In the genomic region with DNA sequence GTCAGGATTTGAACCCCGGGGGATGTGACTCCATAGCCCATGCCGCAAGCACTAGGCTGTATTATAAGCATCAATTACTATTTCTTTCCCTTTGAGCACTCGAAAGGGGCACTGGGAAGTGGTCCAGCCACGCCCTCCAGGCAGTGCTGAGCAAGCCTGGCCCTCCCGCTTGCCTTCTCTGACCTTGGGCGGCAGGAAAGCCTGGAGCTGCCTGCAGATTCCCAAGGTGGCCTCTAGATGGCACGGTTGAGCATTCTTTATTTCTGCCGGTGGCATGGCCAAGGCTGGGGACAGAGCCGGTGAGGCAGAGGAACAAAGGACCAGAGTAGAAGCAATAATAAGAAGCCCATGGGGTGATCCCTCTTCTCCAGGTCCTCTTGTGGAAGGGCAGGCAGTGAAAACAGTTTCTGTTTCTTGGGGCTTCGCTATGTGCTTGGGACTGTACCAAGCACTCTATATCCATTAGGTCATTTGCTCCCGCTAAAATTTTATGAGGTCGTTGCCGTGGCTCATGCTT, we compare ENCODE assay signal across 8 cellular contexts. TPM values are rescaled to one million over a fixed set of nuclear protein-coding genes. Genes with fewer than 3 reads are reported as not detected.
DNase-seq lines count a peak whose midpoint lies in the region; ATAC-seq and TF ChIP-seq lines count a peak whose summit lies in the region.

No MANE protein-coding gene starts in this region.

- intact Hi-C loops in activated naive CD4-positive, alpha-beta T cell treated with anti-CD3 and anti-CD28 coated beads for 36 hours (cut with micrococcal nuclease), result loop anchor here (5.0 kb wide), 1 partner anchor 414 kb away; no protein-coding TSS in a partner anchor
- intact Hi-C loops in left cardiac atrium (cut with DNase I), result no loop called here

- DNase-seq in AG08396 (ENCODE audit: low spot score) (peak; percentile 84), GM19240 (ENCODE audit: insufficient read length, low spot score) (peak; percentile 84), NCI-H1092 treated with DMSO at 0.1 percent for 48 hours (lab: John Stamatoyannopoulos, UW) (peak; percentile 56), left cardiac atrium (peak; percentile 38), smooth muscle cell (lab: John Stamatoyannopoulos, UW; ENCODE audit: unreplicated experiment) (peak; percentile 2)
- peak; percentile 73 for DNase-seq in activated naive CD4-positive, alpha-beta T cell treated with anti-CD3 and anti-CD28 coated beads for 36 hours

- WGBS in smooth muscle cell (ENCODE audit: low lambda C conversion rate), result 45% methylated on average over 13 of the region's 13 CpGs

- H3K27me3 Mint-ChIP-seq in activated naive CD4-positive, alpha-beta T cell treated with anti-CD3 and anti-CD28 coated beads for 36 hours (ENCODE audit: low read depth), result peaks cover 15% of the 10 kb centered on the region

- no peaks in the 10 kb centered on the region for H3K4me1 ChIP-seq in smooth muscle cell (ENCODE audit: low read depth)

- peak; percentile 95 for ATAC-seq in SK-N-SH treated with all-trans-retinoic acid at 6 μM for 48 hours
- peak; percentile 34 to 72 for ATAC-seq in left cardiac atrium
- ATAC-seq in GM21723 (IDR thresholded peaks at IDR 0.05; ENCODE audit: unreplicated experiment), result no peak

- H3K27ac ChIP-seq in smooth muscle cell (ENCODE audit: low read depth), result no peak overlapping the region

- no peak overlapping the region for H3K4me3 ChIP-seq in smooth muscle cell

- H3K27me3 ChIP-seq in smooth muscle cell (ENCODE audit: low read depth), result no peaks in the 10 kb centered on the region

- no peaks in the 10 kb centered on the region for H3K36me3 ChIP-seq in smooth muscle cell (ENCODE audit: low read depth)

- no peak overlapping the region for H3K4me3 Mint-ChIP-seq in activated naive CD4-positive, alpha-beta T cell treated with anti-CD3 and anti-CD28 coated beads for 36 hours

- H3K9me3 Mint-ChIP-seq in activated naive CD4-positive, alpha-beta T cell treated with anti-CD3 and anti-CD28 coated beads for 36 hours, result no peaks in the 10 kb centered on the region

- no peak overlapping the region for H3K27ac Mint-ChIP-seq in activated naive CD4-positive, alpha-beta T cell treated with anti-CD3 and anti-CD28 coated beads for 36 hours

- H4K20me1 ChIP-seq in smooth muscle cell (ENCODE audit: low read depth), result no peaks in the 10 kb centered on the region

- no peaks in the 10 kb centered on the region for H3K79me2 ChIP-seq in smooth muscle cell (ENCODE audit: low read depth)

- no peak overlapping the region for H3K4me2 ChIP-seq in smooth muscle cell

- no peaks in the 10 kb centered on the region for H3K9me3 ChIP-seq in smooth muscle cell (replicated peaks; ENCODE audit: low read depth)

- H3K9ac ChIP-seq in smooth muscle cell (ENCODE audit: low read depth), result no peak overlapping the region

- CTCF ChIA-PET in activated naive CD4-positive, alpha-beta T cell treated with anti-CD3 and anti-CD28 coated beads for 36 hours (lab: Charles Lee), result interaction anchor here (0.7 to 2.8 kb wide), 15 partner anchors 9 to 172 kb away, joined by 3 to 12 read pairs (median 4); partner anchors contain the start of gene PPP1R16B

- H2AFZ ChIP-seq in smooth muscle cell (ENCODE audit: low read depth), result no peak overlapping the region

- H3K4me1 Mint-ChIP-seq in activated naive CD4-positive, alpha-beta T cell treated with anti-CD3 and anti-CD28 coated beads for 36 hours (ENCODE audit: low read depth), result peaks cover 2% of the 10 kb centered on the region

- TF ChIP-seq CTCF in smooth muscle cell (IDR thresholded peaks at IDR 0.05; ENCODE audit: borderline replicate concordance, insufficient read depth, poor library complexity, severe bottlenecking), result peak; percentile 80

- H3F3A ChIP-seq in smooth muscle cell (ENCODE audit: low read depth), result no peaks in the 10 kb centered on the region

- no peaks in the 10 kb centered on the region for H3K36me3 Mint-ChIP-seq in activated naive CD4-positive, alpha-beta T cell treated with anti-CD3 and anti-CD28 coated beads for 36 hours (ENCODE audit: low read depth)

TF ChIP-seq in SK-N-SH treated with all-trans-retinoic acid at 6 μM for 48 hours, 23 proteins besides CTCF, POLR2A, EP300 and RAD21 (continues in another document):
- TF ChIP-seq, protein P1, sequence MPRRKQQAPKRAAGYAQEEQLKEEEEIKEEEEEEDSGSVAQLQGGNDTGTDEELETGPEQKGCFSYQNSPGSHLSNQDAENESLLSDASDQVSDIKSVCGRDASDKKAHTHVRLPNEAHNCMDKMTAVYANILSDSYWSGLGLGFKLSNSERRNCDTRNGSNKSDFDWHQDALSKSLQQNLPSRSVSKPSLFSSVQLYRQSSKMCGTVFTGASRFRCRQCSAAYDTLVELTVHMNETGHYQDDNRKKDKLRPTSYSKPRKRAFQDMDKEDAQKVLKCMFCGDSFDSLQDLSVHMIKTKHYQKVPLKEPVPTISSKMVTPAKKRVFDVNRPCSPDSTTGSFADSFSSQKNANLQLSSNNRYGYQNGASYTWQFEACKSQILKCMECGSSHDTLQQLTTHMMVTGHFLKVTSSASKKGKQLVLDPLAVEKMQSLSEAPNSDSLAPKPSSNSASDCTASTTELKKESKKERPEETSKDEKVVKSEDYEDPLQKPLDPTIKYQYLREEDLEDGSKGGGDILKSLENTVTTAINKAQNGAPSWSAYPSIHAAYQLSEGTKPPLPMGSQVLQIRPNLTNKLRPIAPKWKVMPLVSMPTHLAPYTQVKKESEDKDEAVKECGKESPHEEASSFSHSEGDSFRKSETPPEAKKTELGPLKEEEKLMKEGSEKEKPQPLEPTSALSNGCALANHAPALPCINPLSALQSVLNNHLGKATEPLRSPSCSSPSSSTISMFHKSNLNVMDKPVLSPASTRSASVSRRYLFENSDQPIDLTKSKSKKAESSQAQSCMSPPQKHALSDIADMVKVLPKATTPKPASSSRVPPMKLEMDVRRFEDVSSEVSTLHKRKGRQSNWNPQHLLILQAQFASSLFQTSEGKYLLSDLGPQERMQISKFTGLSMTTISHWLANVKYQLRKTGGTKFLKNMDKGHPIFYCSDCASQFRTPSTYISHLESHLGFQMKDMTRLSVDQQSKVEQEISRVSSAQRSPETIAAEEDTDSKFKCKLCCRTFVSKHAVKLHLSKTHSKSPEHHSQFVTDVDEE (CRISPR knock-in tag; IDR thresholded peaks at IDR 0.05), result no peak
- TF ChIP-seq, protein P2, sequence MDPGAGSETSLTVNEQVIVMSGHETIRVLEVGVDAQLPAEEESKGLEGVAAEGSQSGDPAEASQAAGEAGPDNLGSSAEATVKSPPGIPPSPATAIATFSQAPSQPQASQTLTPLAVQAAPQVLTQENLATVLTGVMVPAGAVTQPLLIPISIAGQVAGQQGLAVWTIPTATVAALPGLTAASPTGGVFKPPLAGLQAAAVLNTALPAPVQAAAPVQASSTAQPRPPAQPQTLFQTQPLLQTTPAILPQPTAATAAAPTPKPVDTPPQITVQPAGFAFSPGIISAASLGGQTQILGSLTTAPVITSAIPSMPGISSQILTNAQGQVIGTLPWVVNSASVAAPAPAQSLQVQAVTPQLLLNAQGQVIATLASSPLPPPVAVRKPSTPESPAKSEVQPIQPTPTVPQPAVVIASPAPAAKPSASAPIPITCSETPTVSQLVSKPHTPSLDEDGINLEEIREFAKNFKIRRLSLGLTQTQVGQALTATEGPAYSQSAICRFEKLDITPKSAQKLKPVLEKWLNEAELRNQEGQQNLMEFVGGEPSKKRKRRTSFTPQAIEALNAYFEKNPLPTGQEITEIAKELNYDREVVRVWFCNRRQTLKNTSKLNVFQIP (CRISPR knock-in tag; IDR thresholded peaks at IDR 0.05; ENCODE audit: borderline replicate concordance, low read depth), result no peak
- TF ChIP-seq CSDC2 (CRISPR knock-in tag; IDR thresholded peaks at IDR 0.05), result no peak
- TF ChIP-seq TCF4 (CRISPR knock-in tag; IDR thresholded peaks at IDR 0.05; ENCODE audit: borderline replicate concordance), result no peak
- no peak for TF ChIP-seq TOX (CRISPR knock-in tag; IDR thresholded peaks at IDR 0.05; ENCODE audit: borderline replicate concordance)
- no peak for TF ChIP-seq PPARA (CRISPR knock-in tag; IDR thresholded peaks at IDR 0.05; ENCODE audit: borderline replicate concordance)
- no peak for TF ChIP-seq CREB5 (CRISPR knock-in tag; IDR thresholded peaks at IDR 0.05; ENCODE audit: low read depth)
- TF ChIP-seq, protein P3, sequence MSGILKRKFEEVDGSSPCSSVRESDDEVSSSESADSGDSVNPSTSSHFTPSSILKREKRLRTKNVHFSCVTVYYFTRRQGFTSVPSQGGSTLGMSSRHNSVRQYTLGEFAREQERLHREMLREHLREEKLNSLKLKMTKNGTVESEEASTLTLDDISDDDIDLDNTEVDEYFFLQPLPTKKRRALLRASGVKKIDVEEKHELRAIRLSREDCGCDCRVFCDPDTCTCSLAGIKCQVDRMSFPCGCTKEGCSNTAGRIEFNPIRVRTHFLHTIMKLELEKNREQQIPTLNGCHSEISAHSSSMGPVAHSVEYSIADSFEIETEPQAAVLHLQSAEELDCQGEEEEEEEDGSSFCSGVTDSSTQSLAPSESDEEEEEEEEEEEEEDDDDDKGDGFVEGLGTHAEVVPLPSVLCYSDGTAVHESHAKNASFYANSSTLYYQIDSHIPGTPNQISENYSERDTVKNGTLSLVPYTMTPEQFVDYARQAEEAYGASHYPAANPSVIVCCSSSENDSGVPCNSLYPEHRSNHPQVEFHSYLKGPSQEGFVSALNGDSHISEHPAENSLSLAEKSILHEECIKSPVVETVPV (CRISPR knock-in tag; IDR thresholded peaks at IDR 0.05), result no peak
- no peak for TF ChIP-seq ESRRG (CRISPR knock-in tag; IDR thresholded peaks at IDR 0.05)
- no peak for TF ChIP-seq ARNTL (CRISPR knock-in tag; IDR thresholded peaks at IDR 0.05; ENCODE audit: borderline replicate concordance, low read depth)

RNA-seq across cellular contexts. Expression of gene ARHGAP40, which starts 32.0 kb away (rescaled TPM):
- total RNA-seq in activated naive CD4-positive, alpha-beta T cell treated with anti-CD3 and anti-CD28 coated beads for 36 hours, result not detected
- total RNA-seq in left cardiac atrium, result not detected
- 0.22 TPM in 2 replicates for total RNA-seq in smooth muscle cell
- 1.1 TPM in 1 of 2 replicates, not detected in the other for polyA plus RNA-seq in smooth muscle cell

RNA-seq across cellular contexts. Expression of gene ADIG, which starts 52.6 kb away (rescaled TPM):
- total RNA-seq in activated naive CD4-positive, alpha-beta T cell treated with anti-CD3 and anti-CD28 coated beads for 36 hours, result not detected
- not detected for total RNA-seq in left cardiac atrium
- total RNA-seq in smooth muscle cell, result not detected in 2 replicates
- polyA plus RNA-seq in smooth muscle cell, result not detected in 2 replicates

Comparison
In these comparisons a context has a peak if more than half of its experiments do, and no peak if none do; other contexts are left out.
1. DNase-seq: peak in every context shown above with its lines; median percentile 84 in AG08396; 84 in GM19240; 73 in activated naive CD4-positive, alpha-beta T cell treated with anti-CD3 and anti-CD28 coated beads for 36 hours; 56 in NCI-H1092 treated with DMSO at 0.1 percent for 48 hours; 38 in left cardiac atrium; 2 in smooth muscle cell.